Comparison of ENCODE assay signal across 8 cellular contexts in the genomic region with DNA sequence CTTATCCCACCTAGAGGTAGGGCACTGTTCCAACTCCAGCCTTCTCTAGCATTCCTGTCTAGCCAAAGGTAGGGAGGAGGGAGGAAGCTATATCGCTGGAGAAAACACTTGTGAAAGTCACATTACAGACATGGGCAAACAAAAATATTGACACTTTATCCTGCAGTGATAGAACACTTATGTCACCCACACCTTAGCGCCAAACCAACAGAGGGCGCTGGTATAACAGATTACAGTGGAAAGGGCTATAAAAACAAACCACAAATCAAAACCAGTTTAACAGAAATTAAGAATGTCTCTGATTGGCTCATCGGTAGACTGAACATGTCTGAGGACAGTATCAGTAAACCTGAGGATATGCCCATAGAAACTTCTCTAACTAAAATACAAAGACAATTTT.
DNase-seq lines count a peak whose midpoint lies in the region; ATAC-seq and TF ChIP-seq lines count a peak whose summit lies in the region.

No MANE protein-coding gene starts in this region.

- peak; percentile 38 for TF ChIP-seq CTCF in GM20000 (IDR thresholded peaks at IDR 0.05; ENCODE audit: extremely low read depth, missing control alignments)
- TF ChIP-seq CTCF in fibroblast of pulmonary artery (IDR thresholded peaks at IDR 0.05; ENCODE audit: low read length, missing control alignments) = peak; percentile 40

- ATAC-seq in HG03039 (IDR thresholded peaks at IDR 0.05; ENCODE audit: unreplicated experiment) = no peak

- DNase-seq in COLO668 (lab: John Stamatoyannopoulos, UW; ENCODE audit: unreplicated experiment) = peak; percentile 50
- DNase-seq in GM20000 (ENCODE audit: low spot score) = no peak
- DNase-seq in NCI-H82 treated with DMSO at 0.1 percent for 48 hours (lab: John Stamatoyannopoulos, UW; ENCODE audit: unreplicated experiment) = peak; percentile 2
- DNase-seq in fibroblast of pulmonary artery (ENCODE audit: low read depth) = peak; percentile 38
- DNase-seq in NCI-H187 (lab: John Stamatoyannopoulos, UW) = no peak
- no peak for DNase-seq in NCI-H526 treated with DMSO at 0.1 percent for 48 hours (lab: John Stamatoyannopoulos, UW)
- DNase-seq in KG1 (lab: John Stamatoyannopoulos, UW) = no peak

- no peak overlapping the region for H3K4me3 ChIP-seq in fibroblast of pulmonary artery (replicated peaks; ENCODE audit: low read depth, low read length)

Comparison
In these comparisons a context has a peak if more than half of its experiments do, and no peak if none do; other contexts are left out.
1. DNase-seq: peak in COLO668 (single experiment), NCI-H82 treated with DMSO at 0.1 percent for 48 hours (single experiment) and fibroblast of pulmonary artery (single experiment); none in GM20000 (single experiment), NCI-H187 (0 of 2), NCI-H526 treated with DMSO at 0.1 percent for 48 hours (single experiment) and KG1 (single experiment).